18 cellular contexts compared by ENCODE assay signal in genomic region chr11:114124601-114125144, GRCh38.
DNase-seq lines count a peak whose midpoint lies in the region; ATAC-seq and TF ChIP-seq lines count a peak whose summit lies in the region.
"Had no signal": no experiment of that assay in that cellular context is flagged by ENCODE, and none has a peak within 500 bp of the region (broad histone marks: within the 10 kb centered on the region; RNA-seq: fewer than 3 reads in every experiment).

No MANE protein-coding gene starts in this region.

- 33 to 52% (median 34%) methylated on average over 5 of the region's 5 CpGs for WGBS in psoas muscle, 3 donors

- H3K27ac Mint-ChIP-seq in activated CD4-positive, alpha-beta T cell treated with anti-CD3 and anti-CD28 coated beads, Interleukin-2, amount 10 ng/mL, durations not matched to agents 24 days and 14 days: no peak overlapping the region
- H3K27ac Mint-ChIP-seq: CD4-positive, alpha-beta T cell had no signal

- H3K27me3 ChIP-seq in right atrium auricular region (no peaks in the 10 kb centered on the region), ascending aorta (no peaks in the 10 kb centered on the region), psoas muscle (ENCODE audit: insufficient read depth in 3 of 3, low read length in 2 of 3) (no peaks in the 10 kb centered on the region), thoracic aorta (replicated peaks; ENCODE audit: insufficient read depth) (no peaks in the 10 kb centered on the region)

- H3K4me1 Mint-ChIP-seq in activated CD4-positive, alpha-beta T cell treated with anti-CD3 and anti-CD28 coated beads, Interleukin-2, amount 10 ng/mL, durations not matched to agents 24 days and 14 days: no peaks in the 10 kb centered on the region

- intact Hi-C loops in left ventricle myocardium superior (cut with micrococcal nuclease): no loop called here
- intact Hi-C loops in ascending aorta (cut with DNase I): no loop called here
- intact Hi-C loops in psoas muscle (cut with DNase I): loop anchor here in 1 of 2 donors (1.0 to 5.0 kb wide), 2 partner anchors 37 to 52 kb away; no protein-coding TSS in a partner anchor
- intact Hi-C loops in activated CD4-positive, alpha-beta T cell treated with anti-CD3 and anti-CD28 coated beads, Interleukin-2, amount 10 ng/mL, durations not matched to agents 24 days and 14 days (cut with micrococcal nuclease): no loop called here

- H3K36me3 ChIP-seq in right atrium auricular region: peaks cover 41% of the 10 kb centered on the region
- H3K36me3 ChIP-seq in ascending aorta: peaks cover 31 to 64% of the 10 kb centered on the region in 2 donors
- H3K36me3 ChIP-seq in psoas muscle (ENCODE audit: insufficient read depth in 1 of 2, low read depth in 1 of 2): peaks cover 0 to 7% of the 10 kb centered on the region in 2 donors
- H3K36me3 ChIP-seq in thoracic aorta: peaks cover 30% of the 10 kb centered on the region
- H3K36me3 ChIP-seq: BE2C had no signal

- no peak overlapping the region for H3K4me3 Mint-ChIP-seq in activated CD4-positive, alpha-beta T cell treated with anti-CD3 and anti-CD28 coated beads, Interleukin-2, amount 10 ng/mL, durations not matched to agents 24 days and 14 days
- H3K4me3 Mint-ChIP-seq: CD4-positive, alpha-beta T cell had no signal

- no peak overlapping the region for H3K4me3 ChIP-seq in right atrium auricular region
- H3K4me3 ChIP-seq in ascending aorta: peak overlapping the region in 1 of 2 donors; percentile 14
- H3K4me3 ChIP-seq in psoas muscle: peak overlapping the region; percentile 36
- no peak overlapping the region for H3K4me3 ChIP-seq in thoracic aorta

- H3K27me3 Mint-ChIP-seq in activated CD4-positive, alpha-beta T cell treated with anti-CD3 and anti-CD28 coated beads, Interleukin-2, amount 10 ng/mL, durations not matched to agents 24 days and 14 days: peaks cover 20% of the 10 kb centered on the region
- H3K27me3 Mint-ChIP-seq: CD4-positive, alpha-beta T cell had no signal

- ATAC-seq in left ventricle myocardium superior (no peak), psoas muscle (peak; percentile 72 to 88 (median 85)), thoracic aorta (ENCODE audit: insufficient number of reproducible peaks, low FRiP score, low read depth) (no peak)
- ATAC-seq: Panc1 had no signal

- no peaks in the 10 kb centered on the region for H3K9me3 Mint-ChIP-seq in activated CD4-positive, alpha-beta T cell treated with anti-CD3 and anti-CD28 coated beads, Interleukin-2, amount 10 ng/mL, durations not matched to agents 24 days and 14 days
- H3K9me3 Mint-ChIP-seq: CD4-positive, alpha-beta T cell had no signal

- H3K36me3 Mint-ChIP-seq in activated CD4-positive, alpha-beta T cell treated with anti-CD3 and anti-CD28 coated beads, Interleukin-2, amount 10 ng/mL, durations not matched to agents 24 days and 14 days (ENCODE audit: low read depth): no peaks in the 10 kb centered on the region

- no peak for DNase-seq in right atrium auricular region (ENCODE audit: low spot score)
- no peak for DNase-seq in left ventricle myocardium superior
- DNase-seq in ascending aorta (ENCODE audit: low spot score in 2 of 2): no peak
- DNase-seq in psoas muscle: peak; percentile 62 to 82
- no peak for DNase-seq in thoracic aorta (ENCODE audit: low spot score)
- DNase-seq in stimulated activated CD8-positive, alpha-beta memory T cell treated with anti-CD3 and anti-CD28 coated beads, Interleukin-4, amount 100 ng/mL, for 48 hours: no peak
- DNase-seq in activated naive CD4-positive, alpha-beta T cell treated with anti-CD3 and anti-CD28 coated beads, Interleukin-2, amount 50 U/mL, for 16 hours: no peak
- DNase-seq in activated CD4-positive, alpha-beta T cell treated with anti-CD3 and anti-CD28 coated beads, Interleukin-2, amount 10 ng/mL, durations not matched to agents 24 days and 14 days: no peak
- DNase-seq: BE2C; Calu3; CD4-positive, alpha-beta T cell; Kasumi-1; MM.1S; NCI-H1092; NCI-H146; NCI-H2029 treated with DMSO at 0.1 percent for 48 hours; NCI-H2171 treated with DMSO at 0.1 percent for 48 hours had no signal

- H3K27ac ChIP-seq in right atrium auricular region (peak overlapping the region; percentile 57 to 62), ascending aorta (peak overlapping the region; percentile 72 to 99), psoas muscle (peak overlapping the region; percentile 99), thoracic aorta (peak overlapping the region; percentile 36 to 42)

- H3K4me1 ChIP-seq in right atrium auricular region (peaks cover 0 to 100% of the 10 kb centered on the region in 2 donors), ascending aorta (peaks cover 50 to 95% of the 10 kb centered on the region in 2 donors), psoas muscle (peaks cover 96% of the 10 kb centered on the region), thoracic aorta (ENCODE audit: control insufficient read depth in 1 of 2, low read depth in 2 of 2) (peaks cover 86 to 100% of the 10 kb centered on the region in 2 donors)
- H3K4me1 ChIP-seq: BE2C had no signal

- TF ChIP-seq CTCF in right atrium auricular region (IDR thresholded peaks at IDR 0.05) (no peak), ascending aorta (IDR thresholded peaks at IDR 0.05) (no peak), psoas muscle (IDR thresholded peaks at IDR 0.05) (no peak), thoracic aorta (IDR thresholded peaks at IDR 0.05) (no peak)

- H3K9me3 ChIP-seq in right atrium auricular region (no peaks in the 10 kb centered on the region), ascending aorta (no peaks in the 10 kb centered on the region), psoas muscle (no peaks in the 10 kb centered on the region), thoracic aorta (no peaks in the 10 kb centered on the region)
- H3K9me3 ChIP-seq: BE2C had no signal

Comparison
In these comparisons a context has a peak if more than half of its experiments do, and no peak if none do; other contexts are left out.
1. DNase-seq: peak in psoas muscle (2 of 2); none in right atrium auricular region (single experiment), left ventricle myocardium superior (single experiment), ascending aorta (0 of 2), thoracic aorta (single experiment), stimulated activated CD8-positive, alpha-beta memory T cell treated with anti-CD3 and anti-CD28 coated beads, Interleukin-4, amount 100 ng/mL, for 48 hours (single experiment), activated naive CD4-positive, alpha-beta T cell treated with anti-CD3 and anti-CD28 coated beads, Interleukin-2, amount 50 U/mL, for 16 hours (single experiment) and activated CD4-positive, alpha-beta T cell treated with anti-CD3 and anti-CD28 coated beads, Interleukin-2, amount 10 ng/mL, durations not matched to agents 24 days and 14 days (single experiment).
2. H3K27ac ChIP-seq: peak in every context shown above with its lines; median percentile 99 in psoas muscle; 86 in ascending aorta; 60 in right atrium auricular region; 39 in thoracic aorta.
3. ATAC-seq: peak in psoas muscle (4 of 4); none in left ventricle myocardium superior (single experiment) and thoracic aorta (single experiment).